Comparison of ENCODE assay signal across 8 cellular contexts in genomic region chr20:5749512-5750490, GRCh38. TPM values are rescaled to one million over a fixed set of nuclear protein-coding genes. Genes with fewer than 3 reads are reported as not detected.
DNase-seq lines count a peak whose midpoint lies in the region; ATAC-seq and TF ChIP-seq lines count a peak whose summit lies in the region.

SHLD1 (plus strand) TSS chr20:5750401; CDS start chr20:5772866, 22,465 bp downstream.

- TF ChIP-seq CTCF in DND-41 (IDR thresholded peaks at IDR 0.05; ENCODE audit: borderline replicate concordance, extremely low read depth, low read length, poor library complexity, severe bottlenecking) (no peak), RWPE1 (conservative IDR thresholded peaks at IDR 0.05; ENCODE audit: low read depth) (no peak), fibroblast of pulmonary artery (IDR thresholded peaks at IDR 0.05; ENCODE audit: low read length, missing control alignments) (no peak)

- no peaks in the 10 kb centered on the region for H3K27me3 ChIP-seq in DND-41 (ENCODE audit: insufficient read depth, low read length, poor library complexity)
- no peaks in the 10 kb centered on the region for H3K27me3 ChIP-seq in GM23248 (replicated peaks; ENCODE audit: insufficient read depth)

- no peaks in the 10 kb centered on the region for H3K27me3 Mint-ChIP-seq in activated T-helper 17 cell treated with anti-CD3 and anti-CD28 coated beads, Interleukin-2, amount 50 U/mL, for 72 hours
- peaks cover 3 to 10% of the 10 kb centered on the region in 2 donors for H3K27me3 Mint-ChIP-seq in natural killer cell treated with Interleukin-12 subunit alpha and Interleukin-12 subunit beta and Interleukin-15 and Interleukin-18, amount 100 ng/mL, for 72 hours

- H3K9ac ChIP-seq in DND-41 (ENCODE audit: low read depth, low read length) (peak within 1 kb of the TSS; percentile 65), GM23248 (peak within 1 kb of the TSS; percentile 85)

- POLR2A ChIA-PET in RWPE1 (lab: Yijun Ruan, JAX; ENCODE audit: low non-redundant PET): interaction anchor here (0.8 kb wide), 1 partner anchor 32 kb away, joined by 4 read pairs; no protein-coding TSS in a partner anchor

- H3K4me1 Mint-ChIP-seq in activated T-helper 17 cell treated with anti-CD3 and anti-CD28 coated beads, Interleukin-2, amount 50 U/mL, for 72 hours: peaks cover 9% of the 10 kb centered on the region
- peaks cover 8 to 12% of the 10 kb centered on the region in 2 donors for H3K4me1 Mint-ChIP-seq in natural killer cell treated with Interleukin-12 subunit alpha and Interleukin-12 subunit beta and Interleukin-15 and Interleukin-18, amount 100 ng/mL, for 72 hours (ENCODE audit: low read depth in 2 of 2)

- CTCF ChIA-PET in RWPE1 (lab: Yijun Ruan, JAX): interaction anchor here (0.6 to 1.2 kb wide), 3 partner anchors 38 to 1904 kb away, joined by 3 to 4 read pairs (median 3); no protein-coding TSS in a partner anchor

- H3K4me1 ChIP-seq in DND-41 (ENCODE audit: insufficient read depth, low read length): peaks cover 25% of the 10 kb centered on the region
- no peaks in the 10 kb centered on the region; the same call in 1 of the 2 replicates for H3K4me1 ChIP-seq in GM23248 (ENCODE audit: insufficient read depth)

- H3K4me3 ChIP-seq in DND-41 (ENCODE audit: low read depth in 1 of 2, low read length in 2 of 2) (peak within 1 kb of the TSS; percentile 62 to 80), GM23248 (peak within 1 kb of the TSS; percentile 96), fibroblast of pulmonary artery (replicated peaks; ENCODE audit: low read depth, low read length) (peak within 1 kb of the TSS; percentile 65)

- no peaks in the 10 kb centered on the region; the same call in 1 of the 2 replicates for H3K36me3 ChIP-seq in DND-41 (ENCODE audit: insufficient read depth, low read length)
- no peaks in the 10 kb centered on the region for H3K36me3 ChIP-seq in GM23248 (ENCODE audit: low read depth)

- H3K27ac Mint-ChIP-seq in activated T-helper 17 cell treated with anti-CD3 and anti-CD28 coated beads, Interleukin-2, amount 50 U/mL, for 72 hours: peak within 1 kb of the TSS; percentile 96
- H3K27ac Mint-ChIP-seq in natural killer cell treated with Interleukin-12 subunit alpha and Interleukin-12 subunit beta and Interleukin-15 and Interleukin-18, amount 100 ng/mL, for 72 hours: peak within 1 kb of the TSS; percentile 86 to 95

- no peaks in the 10 kb centered on the region for H3K36me3 Mint-ChIP-seq in activated T-helper 17 cell treated with anti-CD3 and anti-CD28 coated beads, Interleukin-2, amount 50 U/mL, for 72 hours (ENCODE audit: low read depth)
- peaks cover 5% of the 10 kb centered on the region for H3K36me3 Mint-ChIP-seq in natural killer cell treated with Interleukin-12 subunit alpha and Interleukin-12 subunit beta and Interleukin-15 and Interleukin-18, amount 100 ng/mL, for 72 hours

- H3K4me2 ChIP-seq in DND-41 (ENCODE audit: insufficient read depth, low read length) (peak within 1 kb of the TSS; percentile 90), GM23248 (ENCODE audit: unreplicated experiment) (peak within 1 kb of the TSS; percentile 100)

- in situ Hi-C loops in GM23248 (cut with MboI): no loop called here

- peak within 1 kb of the TSS; percentile 82 for H3K4me3 Mint-ChIP-seq in activated T-helper 17 cell treated with anti-CD3 and anti-CD28 coated beads, Interleukin-2, amount 50 U/mL, for 72 hours
- peak within 1 kb of the TSS; percentile 88 for H3K4me3 Mint-ChIP-seq in natural killer cell treated with Interleukin-12 subunit alpha and Interleukin-12 subunit beta and Interleukin-15 and Interleukin-18, amount 100 ng/mL, for 72 hours

- DNase-seq in DND-41: peak; percentile 91
- peak; percentile 94 for DNase-seq in GM23248
- DNase-seq in LHCN-M2 (ENCODE audit: low read depth): peak; percentile 87
- DNase-seq in RWPE1 (ENCODE audit: low spot score): peak; percentile 75
- peak; percentile 92 for DNase-seq in fibroblast of pulmonary artery (ENCODE audit: low read depth)
- DNase-seq in natural killer cell treated with Interleukin-12 subunit alpha and Interleukin-12 subunit beta and Interleukin-15 and Interleukin-18, amount 100 ng/mL, for 72 hours (ENCODE audit: low spot score): peak; percentile 87
- peak; percentile 80 for DNase-seq in stimulated activated naive CD4-positive, alpha-beta T cell treated with Interleukin-2 at 50 U/mL for 16 hours (lab: John Stamatoyannopoulos, UW)

- H3F3A ChIP-seq in GM23248 (ENCODE audit: insufficient read depth): peaks cover 12% of the 10 kb centered on the region; the same call in 1 of the 2 replicates

- 48 to 49% methylated on average over 33 of the region's 33 CpGs for WGBS in GM23248 (ENCODE audit: low coverage in 1 of 2, low lambda C conversion rate in 2 of 2, missing lambda C conversion rate in 2 of 2), 2 experiments

- H3K9me2 ChIP-seq in GM23248 (ENCODE audit: insufficient read depth): no peaks in the 10 kb centered on the region

- no peaks in the 10 kb centered on the region for H3K9me3 ChIP-seq in DND-41 (ENCODE audit: insufficient read depth, low read length, severe bottlenecking)
- no peaks in the 10 kb centered on the region for H3K9me3 ChIP-seq in GM23248 (ENCODE audit: low read depth)

- H3K79me2 ChIP-seq in DND-41 (ENCODE audit: insufficient read depth, low read length): peaks cover 21% of the 10 kb centered on the region
- 0 out of 2 replicates have a peak, but pooled peaks cover 6% of the 10 kb centered on the region for H3K79me2 ChIP-seq in GM23248 (ENCODE audit: insufficient read depth)

- peak; percentile 99 for ATAC-seq in DND-41 (ENCODE audit: insufficient read depth, low read depth)
- peak; percentile 99 for ATAC-seq in activated T-helper 17 cell treated with anti-CD3 and anti-CD28 coated beads, Interleukin-2, amount 50 U/mL, for 72 hours (replicated peaks)
- peak; percentile 96 for ATAC-seq in natural killer cell treated with Interleukin-12 subunit alpha and Interleukin-12 subunit beta and Interleukin-15 and Interleukin-18, amount 100 ng/mL, for 72 hours

- H4K20me1 ChIP-seq in DND-41 (ENCODE audit: insufficient read depth, low read length) (no peaks in the 10 kb centered on the region), GM23248 (ENCODE audit: insufficient read depth) (no peaks in the 10 kb centered on the region)

- no peaks in the 10 kb centered on the region for H3K9me3 Mint-ChIP-seq in activated T-helper 17 cell treated with anti-CD3 and anti-CD28 coated beads, Interleukin-2, amount 50 U/mL, for 72 hours
- no peaks in the 10 kb centered on the region for H3K9me3 Mint-ChIP-seq in natural killer cell treated with Interleukin-12 subunit alpha and Interleukin-12 subunit beta and Interleukin-15 and Interleukin-18, amount 100 ng/mL, for 72 hours

- H2AFZ ChIP-seq in DND-41 (ENCODE audit: low read depth, low read length) (peak within 1 kb of the TSS; percentile 92), GM23248 (peak within 1 kb of the TSS; percentile 98)

- peak within 1 kb of the TSS; percentile 81 for H3K27ac ChIP-seq in DND-41 (ENCODE audit: low read length)
- peak within 1 kb of the TSS; percentile 83 for H3K27ac ChIP-seq in GM23248
- peak within 1 kb of the TSS; percentile 92 for H3K27ac ChIP-seq in RWPE1

RNA-seq across cellular contexts. Expression of gene SHLD1, which starts in this region (rescaled TPM):
- 1.8 and 2.6 TPM in 2 replicates for total RNA-seq in GM23248 (2014; rRNA removed; shearing (Covaris generic))
- 6.3 and 6.7 TPM in 2 replicates for polyA plus RNA-seq in GM23248 (2016; fragmentation: Nextera tagmentation; extraction: Ambion mirVana)
- total RNA-seq in LHCN-M2 (2014; rRNA removed): 2.5 and 2.6 TPM in 2 replicates
- 4.9 TPM for polyA plus RNA-seq in LHCN-M2 (2012)
- 10 to 100 TPM in 1 of 2 donors, 1 to 10 TPM in 1; 8.6 to 12.9 TPM for total RNA-seq in activated T-helper 17 cell treated with anti-CD3 and anti-CD28 coated beads, Interleukin-2, amount 50 U/mL, for 72 hours
- 10 to 100 TPM in 1 of 2 donors, 1 to 10 TPM in 1; 7.8 to 11.6 TPM for total RNA-seq in natural killer cell treated with Interleukin-12 subunit alpha and Interleukin-12 subunit beta and Interleukin-15 and Interleukin-18, amount 100 ng/mL, for 72 hours

Comparison
In these comparisons a context has a peak if more than half of its experiments do, and no peak if none do; other contexts are left out.
1. Peak in every context shown above with its lines: DNase-seq, ATAC-seq, H3K4me3 ChIP-seq and H3K27ac ChIP-seq.